Comparison of ENCODE assay signal across 16 cellular contexts in the genomic region with DNA sequence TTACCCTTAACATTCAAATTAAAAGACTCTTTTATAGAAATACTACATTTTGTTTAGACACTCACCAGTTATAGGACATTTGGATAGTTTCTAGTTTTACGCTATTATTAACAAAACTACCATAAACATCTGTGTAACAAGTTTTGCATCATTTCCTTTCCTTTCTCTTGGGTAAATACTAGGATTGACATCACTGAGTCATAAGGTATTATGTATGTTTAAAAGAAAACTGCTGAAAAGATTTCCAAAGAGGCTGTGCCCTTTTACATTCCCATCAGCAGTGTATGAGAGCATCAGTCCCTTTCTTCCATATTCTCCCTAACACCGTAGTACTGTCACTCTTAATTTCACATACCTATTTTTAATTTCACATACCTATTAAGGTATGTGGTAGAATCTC.
DNase-seq lines count a peak whose midpoint lies in the region; ATAC-seq, FAIRE-seq and TF ChIP-seq lines count a peak whose summit lies in the region.
"Had no signal": no experiment of that assay in that cellular context is flagged by ENCODE, and none has a peak within 500 bp of the region (broad histone marks: within the 10 kb centered on the region; RNA-seq: fewer than 3 reads in every experiment).

No MANE protein-coding gene starts in this region.

- no peak overlapping the region for H4K91ac ChIP-seq in mesenchymal stem cell (ENCODE audit: low read length)

- no peak overlapping the region for H3K18ac ChIP-seq in mesenchymal stem cell (ENCODE audit: low read depth in 1 of 2, low read length in 2 of 2)

- H3K36me3 ChIP-seq in Panc1 (ENCODE audit: control insufficient read depth, insufficient read depth, low read length), result peaks cover 21% of the 10 kb centered on the region
- H3K36me3 ChIP-seq in endothelial cell of umbilical vein (ENCODE audit: control insufficient read depth in 2 of 2, extremely low read depth in 1 of 2, insufficient read depth in 2 of 2, low read length in 2 of 2), result peaks cover 0 to 2% of the 10 kb centered on the region in 2 experiments
- peaks cover 24 to 96% of the 10 kb centered on the region in 2 experiments for H3K36me3 ChIP-seq in mesenchymal stem cell (ENCODE audit: control insufficient read depth in 1 of 2, insufficient read depth in 2 of 2, low read depth in 1 of 2, low read length in 2 of 2)

- H2AK5ac ChIP-seq in mesenchymal stem cell (ENCODE audit: low read length, severe bottlenecking), result no peak overlapping the region

- no peak overlapping the region for H2BK120ac ChIP-seq in mesenchymal stem cell (ENCODE audit: low read depth, low read length)

- H3K4me1 ChIP-seq in Panc1 (ENCODE audit: control insufficient read depth, insufficient read depth, low read length), result no peaks in the 10 kb centered on the region
- peaks cover 11% of the 10 kb centered on the region for H3K4me1 ChIP-seq in endothelial cell of umbilical vein (ENCODE audit: control insufficient read depth, extremely low read depth, insufficient read depth, low read length)
- H3K4me1 ChIP-seq in mesenchymal stem cell (ENCODE audit: control insufficient read depth, insufficient read depth, low read depth, low read length), result no peaks in the 10 kb centered on the region
- H3K4me1 ChIP-seq: BE2C had no signal

- no peak overlapping the region for H2AFZ ChIP-seq in endothelial cell of umbilical vein (ENCODE audit: low read depth, low read length)
- no peak overlapping the region for H2AFZ ChIP-seq in mesenchymal stem cell (ENCODE audit: low read depth, low read length)

- H3K4me2 ChIP-seq in endothelial cell of umbilical vein (ENCODE audit: insufficient read depth, low read length) (peak overlapping the region; percentile 14), mesenchymal stem cell (ENCODE audit: low read length, poor library complexity, severe bottlenecking) (no peak overlapping the region)

- POLR2A ChIA-PET in Panc1 (lab: Charles Lee) (no interaction called here), endothelial cell of umbilical vein (lab: Charles Lee) (no interaction called here)

- H3K9me1 ChIP-seq in endothelial cell of umbilical vein (replicated peaks; ENCODE audit: control insufficient read depth, extremely low read depth, insufficient read depth, low read length), result no peaks in the 10 kb centered on the region

- H3K9me3 ChIP-seq in Panc1 (ENCODE audit: control insufficient read depth, insufficient read depth, low read depth, low read length), result no peaks in the 10 kb centered on the region
- H3K9me3 ChIP-seq in endothelial cell of umbilical vein (replicated peaks; ENCODE audit: control insufficient read depth, insufficient read depth, low read length), result no peaks in the 10 kb centered on the region
- no peaks in the 10 kb centered on the region for H3K9me3 ChIP-seq in mesenchymal stem cell (ENCODE audit: control insufficient read depth, low read length)
- H3K9me3 ChIP-seq: BE2C had no signal

- FAIRE-seq in endothelial cell of umbilical vein (lab: Jason Lieb, UNC), result peak; percentile 49

- in situ Hi-C loops in Panc1 (cut with HindIII; ENCODE audit: low pct_unique_long_range_greater_than_20kb, low sequenced_read_pairs), result no loop called here

- H3K4me3 ChIP-seq in Panc1 (ENCODE audit: low read depth in 2 of 2, low read length in 2 of 2) (no peak overlapping the region), endothelial cell of umbilical vein (replicated peaks in 1 of 3; ENCODE audit: insufficient read depth in 1 of 3, low read depth in 1 of 3, low read length in 3 of 3) (no peak overlapping the region), mesenchymal stem cell (ENCODE audit: insufficient read depth in 1 of 2, low read depth in 1 of 2, low read length in 2 of 2) (no peak overlapping the region)

- peaks cover 17% of the 10 kb centered on the region for H3K79me1 ChIP-seq in mesenchymal stem cell (replicated peaks; ENCODE audit: low read length, poor library complexity, severe bottlenecking)

- H3K9ac ChIP-seq in endothelial cell of umbilical vein (replicated peaks; ENCODE audit: extremely low read depth, insufficient read depth, low read length) (no peak overlapping the region), mesenchymal stem cell (ENCODE audit: low read length) (no peak overlapping the region)

- ATAC-seq in Panc1, result no peak
- ATAC-seq: T-cell had no signal

- no peak overlapping the region for H2BK15ac ChIP-seq in mesenchymal stem cell (ENCODE audit: low read depth, poor library complexity, severe bottlenecking)

- dilution Hi-C loops in endothelial cell of umbilical vein (cut with MboI; ENCODE audit: extremely low pct_ligation_motif_present, low sequenced_read_pairs), result no loop called here

- H2BK5ac ChIP-seq in mesenchymal stem cell (ENCODE audit: low read depth, low read length, poor library complexity, severe bottlenecking), result no peak overlapping the region

- H4K8ac ChIP-seq in mesenchymal stem cell (ENCODE audit: low read length), result no peak overlapping the region

- TF ChIP-seq POLR2A in endothelial cell of umbilical vein (IDR thresholded peaks at IDR 0.05; ENCODE audit: low read depth, low read length), result no peak

- no peak overlapping the region for H2BK12ac ChIP-seq in mesenchymal stem cell (ENCODE audit: low read length in 2 of 2)

- CTCF ChIA-PET in Panc1 (lab: Charles Lee), result no interaction called here
- CTCF ChIA-PET in endothelial cell of umbilical vein (lab: Charles Lee), result interaction anchor here (1.0 kb wide), 1 partner anchor 10 kb away, joined by 3 read pairs; no protein-coding TSS in a partner anchor

- H3K4ac ChIP-seq in mesenchymal stem cell (ENCODE audit: low read depth in 1 of 2, low read length in 2 of 2), result no peak overlapping the region

- peaks cover 6% of the 10 kb centered on the region for H3K79me2 ChIP-seq in endothelial cell of umbilical vein (ENCODE audit: control insufficient read depth, insufficient read depth, low read length)

- H3K23ac ChIP-seq in mesenchymal stem cell (ENCODE audit: low read length in 2 of 2), result no peak overlapping the region

- BruUV-seq in Panc1 (replicated peaks; lab: Mats Ljungman, UMichigan) (no TSS peak), endothelial cell of umbilical vein (replicated peaks; lab: Mats Ljungman, UMichigan) (no TSS peak)

- no peaks in the 10 kb centered on the region for H4K20me1 ChIP-seq in endothelial cell of umbilical vein (replicated peaks; ENCODE audit: control insufficient read depth, extremely low read depth, insufficient read depth, low read length)

- H3K27me3 ChIP-seq in Panc1 (ENCODE audit: control insufficient read depth, insufficient read depth, low read length) (no peaks in the 10 kb centered on the region), endothelial cell of umbilical vein (ENCODE audit: control insufficient read depth in 2 of 2, insufficient read depth in 2 of 2, low read length in 2 of 2) (no peaks in the 10 kb centered on the region), mesenchymal stem cell (ENCODE audit: control insufficient read depth in 1 of 2, insufficient read depth in 1 of 2, low read length in 2 of 2) (no peaks in the 10 kb centered on the region)
- H3K27me3 ChIP-seq: BE2C had no signal

- no CpG with 5 or more reads among the region's 2 CpGs for whole genome bisulfite sequencing in mesenchymal stem cell

- DNase-seq in EL, result peak; percentile 35
- DNase-seq in Panc1 (ENCODE audit: low read depth, low spot score), result peak; percentile 46
- DNase-seq in endothelial cell of umbilical vein (ENCODE audit: low read depth, low spot score), result peak; percentile 72
- DNase-seq in mesenchymal stem cell, result peak; percentile 82
- DNase-seq in T-helper 2 cell, result no peak
- DNase-seq in NCI-H345 (lab: John Stamatoyannopoulos, UW), result no peak
- no peak for DNase-seq in caudate nucleus (lab: John Stamatoyannopoulos, UW)
- DNase-seq in NCI-H2171 treated with DMSO at 0.1 percent for 48 hours (lab: John Stamatoyannopoulos, UW), result no peak
- DNase-seq: activated B cell treated with CpG ODN at 0.5 μM for 24 hours; activated gamma-delta T cell; BE2C; effector CD8-positive, alpha-beta T cell; mesendoderm; NCI-H2029 treated with DMSO at 0.1 percent for 48 hours; NCI-H774; T-cell had no signal

- TF ChIP-seq CTCF in Panc1 (IDR thresholded peaks at IDR 0.05), result no peak
- TF ChIP-seq CTCF in endothelial cell of umbilical vein (IDR thresholded peaks at IDR 0.05; ENCODE audit: extremely low read depth in 1 of 2, insufficient read depth in 1 of 2, low read depth in 1 of 2, low read length in 2 of 2), result no peak

- H3K27ac ChIP-seq in Panc1 (ENCODE audit: low read length) (no peak overlapping the region), endothelial cell of umbilical vein (ENCODE audit: insufficient read depth, low read depth, low read length) (peak overlapping the region; percentile 68), mesenchymal stem cell (ENCODE audit: low read length, poor library complexity, severe bottlenecking) (no peak overlapping the region), caudate nucleus (ENCODE audit: low read depth, low read length) (no peak overlapping the region)

- H3K14ac ChIP-seq in mesenchymal stem cell (ENCODE audit: low read length in 2 of 2), result no peak overlapping the region

- intact Hi-C loops in Panc1 (cut with micrococcal nuclease; ENCODE audit: unreplicated experiment), result no loop called here
- intact Hi-C loops in endothelial cell of umbilical vein (cut with micrococcal nuclease), result no loop called here

TF ChIP-seq in endothelial cell of umbilical vein, 7 proteins besides CTCF, POLR2A, EP300 and RAD21:
- peak; percentile 52 for TF ChIP-seq FOS (IDR thresholded peaks at IDR 0.05; ENCODE audit: borderline replicate concordance, insufficient read depth, low read length)
- no peak for TF ChIP-seq MYC (IDR thresholded peaks at IDR 0.05; ENCODE audit: low read depth, low read length)
- peak; percentile 56 for TF ChIP-seq JUN (IDR thresholded peaks at IDR 0.05; ENCODE audit: borderline replicate concordance, insufficient read depth, insufficient read length, low read depth)

Comparison
In these comparisons a context has a peak if more than half of its experiments do, and no peak if none do; other contexts are left out.
1. DNase-seq: peak in EL (single experiment), Panc1 (single experiment), endothelial cell of umbilical vein (single experiment) and mesenchymal stem cell (single experiment); none in T-helper 2 cell (0 of 5), NCI-H345 (single experiment), caudate nucleus (0 of 61) and NCI-H2171 treated with DMSO at 0.1 percent for 48 hours (single experiment).